In the genomic region with DNA sequence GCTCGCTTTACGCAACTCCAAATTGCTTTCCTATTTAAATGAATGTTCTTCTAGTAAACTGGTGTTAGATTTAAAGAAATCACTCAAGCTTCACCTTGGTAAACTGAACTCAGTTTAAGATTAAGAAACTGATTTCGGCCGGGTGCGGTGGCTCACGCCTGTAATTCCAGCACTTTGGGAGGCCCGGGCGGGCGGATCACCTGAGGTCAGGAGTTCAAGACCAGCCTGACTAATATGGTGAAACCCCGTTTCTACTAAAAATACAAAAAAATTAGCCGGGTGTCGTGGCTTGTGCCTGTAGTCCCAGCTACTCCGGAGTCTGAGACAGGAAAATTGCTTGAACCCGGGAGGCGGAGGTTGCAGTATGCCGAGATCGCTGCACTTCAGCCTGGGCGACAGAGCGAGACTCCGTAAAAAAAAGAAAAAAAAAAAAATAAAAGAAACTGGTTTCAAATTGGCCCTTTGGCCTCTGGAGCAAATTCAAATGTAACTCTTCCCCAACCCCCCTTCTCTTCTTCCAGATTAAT, we compare ENCODE assay signal across 8 cellular contexts. TPM values are rescaled to one million over a fixed set of nuclear protein-coding genes. Genes with fewer than 3 reads are reported as not detected.
DNase-seq lines count a peak whose midpoint lies in the region; ATAC-seq and TF ChIP-seq lines count a peak whose summit lies in the region.

No MANE protein-coding gene starts in this region.

- H3K36me3 ChIP-seq in OCI-LY1 (ENCODE audit: insufficient read depth, low read length) (peaks cover 46% of the 10 kb centered on the region), neural progenitor cell (no peaks in the 10 kb centered on the region)

- H3K9ac ChIP-seq in OCI-LY1 (ENCODE audit: low read length) (peak overlapping the region; percentile 92), neural progenitor cell (no peak overlapping the region)

- no peak for ATAC-seq in CD4-positive, alpha-beta T cell (ENCODE audit: poor library complexity)
- ATAC-seq in GM21737 (IDR thresholded peaks at IDR 0.05; ENCODE audit: unreplicated experiment) = no peak

- H3K4me1 ChIP-seq in OCI-LY1 (ENCODE audit: insufficient read depth, low read length, severe bottlenecking) (peaks cover 66% of the 10 kb centered on the region), neural progenitor cell (peaks cover 19% of the 10 kb centered on the region)

- no peaks in the 10 kb centered on the region for H3K27me3 ChIP-seq in CD4-positive, alpha-beta T cell (ENCODE audit: control insufficient read depth, insufficient read depth, low read length)
- H3K27me3 ChIP-seq in OCI-LY1 (ENCODE audit: insufficient read depth, low read length) = no peaks in the 10 kb centered on the region
- H3K27me3 ChIP-seq in neural progenitor cell = peaks cover 21% of the 10 kb centered on the region

- DNase-seq in CD4-positive, alpha-beta T cell = no peak
- DNase-seq in endothelial cell (ENCODE audit: low spot score) (no peak), neural progenitor cell (ENCODE audit: low spot score) (no peak), NCI-H748 treated with DMSO at 0.1 percent for 48 hours (lab: John Stamatoyannopoulos, UW) (no peak), AML-193 (lab: John Stamatoyannopoulos, UW) (no peak), CD1c-positive myeloid dendritic cell (ENCODE audit: extremely low spot score) (no peak)

- H3K27ac ChIP-seq in CD4-positive, alpha-beta T cell (ENCODE audit: low read depth, low read length) = no peak overlapping the region
- peak overlapping the region; percentile 85 for H3K27ac ChIP-seq in OCI-LY1 (ENCODE audit: low read depth, low read length, poor library complexity, severe bottlenecking)
- H3K27ac ChIP-seq in neural progenitor cell = no peak overlapping the region

- H3K36me3 Mint-ChIP-seq in CD4-positive, alpha-beta T cell (ENCODE audit: low read depth) = peaks cover 73% of the 10 kb centered on the region
- peaks cover 29% of the 10 kb centered on the region for H3K36me3 Mint-ChIP-seq in endothelial cell (ENCODE audit: low read depth, unreplicated experiment)
- peaks cover 31% of the 10 kb centered on the region for H3K36me3 Mint-ChIP-seq in neural progenitor cell

- H3F3A ChIP-seq in OCI-LY1 (ENCODE audit: insufficient read depth, low read length) (peaks cover 21% of the 10 kb centered on the region; the same call in 1 of the 2 replicates), neural progenitor cell (ENCODE audit: low read depth) (peaks cover 33% of the 10 kb centered on the region)

- intact Hi-C loops in CD4-positive, alpha-beta T cell (cut with DNase I, micrococcal nuclease) = loop anchor here (5.0 to 10.0 kb wide), 7 partner anchors 47 to 594 kb away; a partner anchor contains a TSS

- H2AFZ ChIP-seq in OCI-LY1 (ENCODE audit: low read length) (no peak overlapping the region), neural progenitor cell (replicated peaks) (no peak overlapping the region)

- CTCF ChIA-PET in CD4-positive, alpha-beta T cell (lab: Charles Lee) = interaction anchor here (1.0 to 3.2 kb wide), 6 partner anchors 8 to 170 kb away, joined by 3 to 13 read pairs (median 4); no protein-coding TSS in a partner anchor

- no peaks in the 10 kb centered on the region for H3K9me2 ChIP-seq in OCI-LY1 (ENCODE audit: low read depth, low read length)

- H3K4me3 Mint-ChIP-seq in CD4-positive, alpha-beta T cell = peak overlapping the region; percentile 90
- peak overlapping the region; percentile 95 for H3K4me3 Mint-ChIP-seq in endothelial cell (ENCODE audit: unreplicated experiment)
- H3K4me3 Mint-ChIP-seq in neural progenitor cell = peak overlapping the region; percentile 93

- H3K27ac Mint-ChIP-seq in CD4-positive, alpha-beta T cell = peak overlapping the region; percentile 98
- H3K27ac Mint-ChIP-seq in endothelial cell (ENCODE audit: unreplicated experiment) = peak overlapping the region; percentile 95
- no peak overlapping the region for H3K27ac Mint-ChIP-seq in neural progenitor cell

- peaks cover 5% of the 10 kb centered on the region for H3K9me3 Mint-ChIP-seq in CD4-positive, alpha-beta T cell
- no peaks in the 10 kb centered on the region for H3K9me3 Mint-ChIP-seq in endothelial cell (ENCODE audit: unreplicated experiment)
- H3K9me3 Mint-ChIP-seq in neural progenitor cell = peaks cover 4% of the 10 kb centered on the region

- H3K79me2 ChIP-seq in OCI-LY1 (ENCODE audit: insufficient read depth, low read length) (peaks cover 49% of the 10 kb centered on the region), neural progenitor cell (ENCODE audit: low read depth) (peaks cover 35% of the 10 kb centered on the region)

- peak overlapping the region; percentile 74 for H3K4me3 ChIP-seq in OCI-LY1 (ENCODE audit: low read depth, low read length, poor library complexity, severe bottlenecking)
- H3K4me3 ChIP-seq in neural progenitor cell = peak overlapping the region; percentile 76

- POLR2A ChIA-PET in CD4-positive, alpha-beta T cell (lab: Charles Lee) = no interaction called here

- peaks cover 69% of the 10 kb centered on the region for H3K4me1 Mint-ChIP-seq in CD4-positive, alpha-beta T cell (ENCODE audit: low read depth)
- H3K4me1 Mint-ChIP-seq in endothelial cell (ENCODE audit: unreplicated experiment) (peaks cover 47% of the 10 kb centered on the region), neural progenitor cell (peaks cover 43% of the 10 kb centered on the region)

- H3K4me2 ChIP-seq in OCI-LY1 (ENCODE audit: low read length) = peak overlapping the region; percentile 85
- peak overlapping the region; percentile 84 for H3K4me2 ChIP-seq in neural progenitor cell

- TF ChIP-seq CTCF in CD4-positive, alpha-beta T cell (IDR thresholded peaks at IDR 0.05) = no peak
- no peak for TF ChIP-seq CTCF in OCI-LY1 (IDR thresholded peaks at IDR 0.05; ENCODE audit: low read length)
- TF ChIP-seq CTCF in endothelial cell (IDR thresholded peaks at IDR 0.05; ENCODE audit: unreplicated experiment) = no peak
- no peak for TF ChIP-seq CTCF in neural progenitor cell (IDR thresholded peaks at IDR 0.05)

- no peaks in the 10 kb centered on the region for H3K27me3 Mint-ChIP-seq in CD4-positive, alpha-beta T cell
- H3K27me3 Mint-ChIP-seq in endothelial cell (ENCODE audit: unreplicated experiment) = peaks cover 14% of the 10 kb centered on the region
- peaks cover 4% of the 10 kb centered on the region for H3K27me3 Mint-ChIP-seq in neural progenitor cell (ENCODE audit: insufficient read depth, low read depth)

- no peaks in the 10 kb centered on the region for H3K9me3 ChIP-seq in CD4-positive, alpha-beta T cell (ENCODE audit: control insufficient read depth, low read length)
- H3K9me3 ChIP-seq in OCI-LY1 (ENCODE audit: low read length) = no peaks in the 10 kb centered on the region
- no peaks in the 10 kb centered on the region for H3K9me3 ChIP-seq in neural progenitor cell (ENCODE audit: low read depth)

- H4K20me1 ChIP-seq in OCI-LY1 (ENCODE audit: insufficient read depth, low read length) (no peaks in the 10 kb centered on the region), neural progenitor cell (ENCODE audit: low read depth) (no peaks in the 10 kb centered on the region)

RNA-seq across cellular contexts. Expression of a gene that starts 1.7 kb away (rescaled TPM):
- 100 to 1,000 TPM; 121 to 130 TPM for total RNA-seq in CD4-positive, alpha-beta T cell
- 89.0 TPM for total RNA-seq in endothelial cell (ENCODE audit: unreplicated experiment)
- total RNA-seq in neural progenitor cell (ENCODE audit: low replicate concordance) = 18.0 and 26.6 TPM in 2 replicates

RNA-seq across cellular contexts. Expression of a gene that starts 59.4 kb away (rescaled TPM):
- total RNA-seq in CD4-positive, alpha-beta T cell = not detected
- total RNA-seq in endothelial cell (ENCODE audit: unreplicated experiment) (1.8 TPM), neural progenitor cell (ENCODE audit: low replicate concordance) (1.6 and 2.0 TPM in 2 replicates)
